ENCODE assay signal across 26 cellular contexts in the genomic region with DNA sequence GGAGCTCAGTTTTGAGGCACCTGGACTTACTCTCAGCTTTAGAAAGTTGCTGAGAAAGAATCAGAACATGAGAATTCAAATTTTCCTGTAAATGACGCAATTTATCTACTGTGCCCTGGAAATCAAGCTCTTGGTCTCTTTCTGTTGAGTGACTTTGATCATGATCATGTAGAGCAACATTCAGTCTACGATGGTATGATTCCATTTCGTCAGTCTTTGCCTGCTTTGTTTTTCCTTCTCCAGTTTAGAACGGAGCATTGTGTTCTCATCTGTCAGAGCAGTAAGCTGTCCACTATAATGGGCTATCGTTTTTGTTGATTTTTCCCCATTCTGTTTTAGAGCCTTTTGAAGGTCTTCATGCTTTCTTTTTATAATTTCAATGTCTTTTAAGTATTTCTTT.
"Had no signal": no experiment of that assay in that cellular context is flagged by ENCODE, and none has a peak within 500 bp of the region (broad histone marks: within the 10 kb centered on the region; RNA-seq: fewer than 3 reads in every experiment).

No MANE protein-coding gene starts in this region.

- H3K4me1 ChIP-seq: breast epithelium had no signal

- H3K27ac ChIP-seq: adrenal gland, breast epithelium, prostate gland, SK-N-MC, suprapubic skin had no signal

- H3K9me3 ChIP-seq: adrenal gland, breast epithelium, left lung, prostate gland, suprapubic skin had no signal

- H3K36me3 ChIP-seq: breast epithelium had no signal

- H3K9me3 Mint-ChIP-seq: activated CD4-positive, alpha-beta memory T cell treated with anti-CD3 and anti-CD28 coated beads, Interleukin-2, amount 10 ng/mL, durations not matched to agents 7 days and 5 days; activated T-helper 1 cell treated with anti-CD3 and anti-CD28 coated beads, Interleukin-12 subunit alpha, Interleukin-12 subunit beta, Interleukin-2, Interleukin-4 antibody, amounts not matched to agents 30 ng/mL and 10 ng/mL and 1 ng/mL, durations not matched to agents 14 hours and 24 hours and 36 hours; immature natural killer cell; neural crest cell had no signal

- H3K27me3 Mint-ChIP-seq: activated CD4-positive, alpha-beta memory T cell treated with anti-CD3 and anti-CD28 coated beads, Interleukin-2, amount 10 ng/mL, durations not matched to agents 7 days and 5 days; activated naive CD8-positive, alpha-beta T cell; T-helper 17 cell had no signal

- H3K4me3 Mint-ChIP-seq: activated CD4-positive, alpha-beta memory T cell treated with anti-CD3 and anti-CD28 coated beads, Interleukin-2, amount 10 ng/mL, durations not matched to agents 7 days and 5 days; activated naive CD8-positive, alpha-beta T cell; activated T-helper 1 cell treated with anti-CD3 and anti-CD28 coated beads, Interleukin-12 subunit alpha, Interleukin-12 subunit beta, Interleukin-2, Interleukin-4 antibody, amounts not matched to agents 30 ng/mL and 10 ng/mL and 1 ng/mL, durations not matched to agents 14 hours and 24 hours and 36 hours; neural crest cell; T-helper 17 cell had no signal

- H3K4me3 ChIP-seq: adrenal gland, breast epithelium, left lung, lung, prostate gland, SK-N-MC, suprapubic skin had no signal

- ATAC-seq: left lung; stimulated activated naive CD8-positive, alpha-beta T cell treated with anti-CD3 and anti-CD28 coated beads, Interleukin-15, Interleukin-2, amounts not matched to agents 100 U/mL and 50 U/mL, for 24 hours; T-helper 17 cell had no signal

- H3K27ac Mint-ChIP-seq: activated CD4-positive, alpha-beta memory T cell treated with anti-CD3 and anti-CD28 coated beads, Interleukin-2, amount 10 ng/mL, durations not matched to agents 7 days and 5 days; activated naive CD8-positive, alpha-beta T cell; T-helper 17 cell had no signal

- DNase-seq: activated CD4-positive, alpha-beta memory T cell treated with anti-CD3 and anti-CD28 coated beads, Interleukin-2, amount 10 ng/mL, durations not matched to agents 7 days and 5 days; activated CD4-positive, alpha-beta T cell treated with anti-CD3 and anti-CD28 coated beads for 48 hours; activated gamma-delta T cell treated with Interleukin-2 at 50 U/mL for 16 hours; adrenal gland; cerebellar nuclear complex; cortex of kidney; foreskin fibroblast; immature natural killer cell; left lung; occipital lobe; right cardiac atrium; SHP77; stimulated activated CD4-positive, alpha-beta T cell treated with anti-CD3 and anti-CD28 coated beads, Interleukin-12 subunit alpha, Interleukin-12 subunit beta, amount 100 ng/mL, for 4 hours; stimulated activated CD4-positive, alpha-beta T cell treated with anti-CD3 and anti-CD28 coated beads, Interleukin-4, amount 100 ng/mL, for 4 hours; stimulated activated naive CD8-positive, alpha-beta T cell treated with anti-CD3 and anti-CD28 coated beads, Interleukin-15, Interleukin-2, amounts not matched to agents 100 U/mL and 50 U/mL, for 24 hours; SW 1271; T-helper 17 cell; trophoblast cell had no signal

- H3K27me3 ChIP-seq: adrenal gland, breast epithelium, left lung, suprapubic skin had no signal
